Comparison of ENCODE assay signal across 19 cellular contexts in the genomic region with DNA sequence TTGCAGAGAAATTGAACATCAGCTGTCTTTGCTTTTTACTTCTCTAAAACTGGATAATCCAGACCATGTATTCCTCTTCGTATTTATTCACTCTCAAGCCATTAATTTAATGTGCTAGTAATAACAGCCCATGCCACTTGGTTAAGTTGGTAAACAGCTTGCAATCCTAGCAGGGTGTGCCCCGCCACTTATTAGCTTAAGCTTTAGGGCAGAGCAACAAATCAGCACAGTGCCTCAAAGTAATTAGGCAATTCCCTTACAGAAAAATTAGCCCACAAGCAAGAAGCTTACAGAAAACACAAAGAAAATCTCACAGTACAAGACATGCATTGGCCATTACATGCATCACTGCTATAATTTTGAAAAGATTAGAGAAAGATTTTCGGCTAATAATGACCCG. TPM values are rescaled to one million over a fixed set of nuclear protein-coding genes. Genes with fewer than 3 reads are reported as not detected.
DNase-seq lines count a peak whose midpoint lies in the region; ATAC-seq, FAIRE-seq and TF ChIP-seq lines count a peak whose summit lies in the region.
"Had no signal": no experiment of that assay in that cellular context is flagged by ENCODE, and none has a peak within 500 bp of the region (broad histone marks: within the 10 kb centered on the region; RNA-seq: fewer than 3 reads in every experiment).

No MANE protein-coding gene starts in this region.

- peak overlapping the region; percentile 9 to 57; a peak in 4 of 6 replicates for H3K27ac ChIP-seq in A549
- H3K27ac ChIP-seq: GM23248 had no signal

- POLR2A ChIA-PET in A549 (lab: Yijun Ruan, JAX), result no interaction called here

- no peaks in the 10 kb centered on the region for H3K9me3 Mint-ChIP-seq in nephron
- no peaks in the 10 kb centered on the region for H3K9me3 Mint-ChIP-seq in type B pancreatic cell
- H3K9me3 Mint-ChIP-seq: H9, HFFc6 had no signal

- no peak for TF ChIP-seq POLR2A in A549 (IDR thresholded peaks at IDR 0.05; ENCODE audit: low read length)

- H3K27me3 Mint-ChIP-seq in nephron (ENCODE audit: low read depth) (no peaks in the 10 kb centered on the region), type B pancreatic cell (no peaks in the 10 kb centered on the region)

- FAIRE-seq in A549 (lab: Jason Lieb, UNC), result no peak
- FAIRE-seq: GM18507 had no signal

- no peak overlapping the region for H3K4me3 ChIP-seq in A549
- H3K4me3 ChIP-seq: GM23248, MG63 had no signal

- no peak overlapping the region for H3K4me2 ChIP-seq in A549
- H3K4me2 ChIP-seq: SK-N-SH had no signal

- no peak for TF ChIP-seq EP300 in A549 (IDR thresholded peaks at IDR 0.05)

- 87% methylated on average over 4 of the region's 4 CpGs for WGBS in A549 (ENCODE audit: missing lambda C conversion rate)

- H3K36me3 Mint-ChIP-seq in nephron (ENCODE audit: low read depth), result peaks cover 7% of the 10 kb centered on the region
- peaks cover 24% of the 10 kb centered on the region for H3K36me3 Mint-ChIP-seq in type B pancreatic cell

- H3K4me1 Mint-ChIP-seq in nephron, result peaks cover 65% of the 10 kb centered on the region
- peaks cover 13% of the 10 kb centered on the region for H3K4me1 Mint-ChIP-seq in type B pancreatic cell (ENCODE audit: unreplicated experiment)
- H3K4me1 Mint-ChIP-seq: H9 had no signal

- H3K27ac Mint-ChIP-seq in nephron (peak overlapping the region in 2 of 3 experiments; percentile 40 to 48), type B pancreatic cell (no peak overlapping the region)
- H3K27ac Mint-ChIP-seq: H9, HFFc6 had no signal

- DNase-seq in A549 (ENCODE audit: low read depth in 1 of 2, low spot score in 1 of 2) (no peak), NCI-H1417 (lab: John Stamatoyannopoulos, UW) (peak in 2 of 3 experiments; percentile 64 to 87), NCI-H774 (lab: John Stamatoyannopoulos, UW) (peak; percentile 55), hippocampal formation (lab: John Stamatoyannopoulos, UW) (no peak), SK-N-DZ (ENCODE audit: low spot score) (no peak), type B pancreatic cell (ENCODE audit: extremely low spot score, unreplicated experiment) (no peak)
- DNase-seq: BE2C, DMS153, GDM1, GM23248, H9, HFFc6, MG63, NCI-H146, NCI-H2171 treated with DMSO at 0.1 percent for 48 hours, SHP77 treated with DMSO at 0.1 percent for 48 hours, SK-N-SH had no signal

- CTCF ChIA-PET in A549 (lab: Yijun Ruan, JAX), result no interaction called here

- TF ChIP-seq RAD21 in A549 (conservative IDR thresholded peaks at IDR 0.05 in 1 of 2, IDR thresholded peaks at IDR 0.05 in 1 of 2), result no peak

- no peak overlapping the region for H3K4me3 Mint-ChIP-seq in nephron
- no peak overlapping the region for H3K4me3 Mint-ChIP-seq in type B pancreatic cell
- H3K4me3 Mint-ChIP-seq: H9, HFFc6 had no signal

- ATAC-seq in A549, result no peak

- TF ChIP-seq CTCF in A549 (IDR thresholded peaks at IDR 0.05) (no peak), nephron (IDR thresholded peaks at IDR 0.05; ENCODE audit: unreplicated experiment in 3 of 3) (no peak), type B pancreatic cell (conservative IDR thresholded peaks at IDR 0.05) (no peak)

- H3K4me1 ChIP-seq in A549, result peaks cover 60% of the 10 kb centered on the region
- H3K4me1 ChIP-seq: BE2C had no signal

- no peaks in the 10 kb centered on the region for H3K9me3 ChIP-seq in A549
- H3K9me3 ChIP-seq: BE2C, MG63, SK-N-SH had no signal

TF ChIP-seq in A549, 52 proteins besides CTCF, POLR2A, EP300 and RAD21:
- no peak for TF ChIP-seq RNF2 (IDR thresholded peaks at IDR 0.05; ENCODE audit: borderline replicate concordance, low read depth)
- TF ChIP-seq, protein P1, sequence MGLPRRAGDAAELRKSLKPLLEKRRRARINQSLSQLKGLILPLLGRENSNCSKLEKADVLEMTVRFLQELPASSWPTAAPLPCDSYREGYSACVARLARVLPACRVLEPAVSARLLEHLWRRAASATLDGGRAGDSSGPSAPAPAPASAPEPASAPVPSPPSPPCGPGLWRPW (IDR thresholded peaks at IDR 0.05), result no peak
- TF ChIP-seq MYC (IDR thresholded peaks at IDR 0.05; ENCODE audit: borderline replicate concordance, low read length), result no peak
- TF ChIP-seq ZC3H11A (IDR thresholded peaks at IDR 0.05), result no peak
- no peak for TF ChIP-seq MAZ (IDR thresholded peaks at IDR 0.05; ENCODE audit: borderline replicate concordance, low read depth, low read length)
- no peak for TF ChIP-seq HDAC2 (IDR thresholded peaks at IDR 0.05)
- no peak for TF ChIP-seq FOSL2 (IDR thresholded peaks at IDR 0.05)
- no peak for TF ChIP-seq FOSL2 (CRISPR knock-in tag; IDR thresholded peaks at IDR 0.05)
- no peak for TF ChIP-seq HOXB5 (CRISPR knock-in tag; IDR thresholded peaks at IDR 0.05)
- no peak for TF ChIP-seq EHF (CRISPR knock-in tag; IDR thresholded peaks at IDR 0.05)
- TF ChIP-seq, protein P2, sequence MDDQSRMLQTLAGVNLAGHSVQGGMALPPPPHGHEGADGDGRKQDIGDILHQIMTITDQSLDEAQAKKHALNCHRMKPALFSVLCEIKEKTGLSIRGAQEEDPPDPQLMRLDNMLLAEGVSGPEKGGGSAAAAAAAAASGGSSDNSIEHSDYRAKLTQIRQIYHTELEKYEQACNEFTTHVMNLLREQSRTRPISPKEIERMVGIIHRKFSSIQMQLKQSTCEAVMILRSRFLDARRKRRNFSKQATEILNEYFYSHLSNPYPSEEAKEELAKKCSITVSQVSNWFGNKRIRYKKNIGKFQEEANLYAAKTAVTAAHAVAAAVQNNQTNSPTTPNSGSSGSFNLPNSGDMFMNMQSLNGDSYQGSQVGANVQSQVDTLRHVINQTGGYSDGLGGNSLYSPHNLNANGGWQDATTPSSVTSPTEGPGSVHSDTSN (IDR thresholded peaks at IDR 0.05), result no peak
- TF ChIP-seq HEYL (CRISPR knock-in tag; IDR thresholded peaks at IDR 0.05), result no peak
- TF ChIP-seq, protein P3, sequence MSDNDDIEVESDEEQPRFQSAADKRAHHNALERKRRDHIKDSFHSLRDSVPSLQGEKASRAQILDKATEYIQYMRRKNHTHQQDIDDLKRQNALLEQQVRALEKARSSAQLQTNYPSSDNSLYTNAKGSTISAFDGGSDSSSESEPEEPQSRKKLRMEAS (IDR thresholded peaks at IDR 0.05), result no peak
- no peak for TF ChIP-seq HOXA7 (CRISPR knock-in tag; IDR thresholded peaks at IDR 0.05)
- TF ChIP-seq, protein P4, sequence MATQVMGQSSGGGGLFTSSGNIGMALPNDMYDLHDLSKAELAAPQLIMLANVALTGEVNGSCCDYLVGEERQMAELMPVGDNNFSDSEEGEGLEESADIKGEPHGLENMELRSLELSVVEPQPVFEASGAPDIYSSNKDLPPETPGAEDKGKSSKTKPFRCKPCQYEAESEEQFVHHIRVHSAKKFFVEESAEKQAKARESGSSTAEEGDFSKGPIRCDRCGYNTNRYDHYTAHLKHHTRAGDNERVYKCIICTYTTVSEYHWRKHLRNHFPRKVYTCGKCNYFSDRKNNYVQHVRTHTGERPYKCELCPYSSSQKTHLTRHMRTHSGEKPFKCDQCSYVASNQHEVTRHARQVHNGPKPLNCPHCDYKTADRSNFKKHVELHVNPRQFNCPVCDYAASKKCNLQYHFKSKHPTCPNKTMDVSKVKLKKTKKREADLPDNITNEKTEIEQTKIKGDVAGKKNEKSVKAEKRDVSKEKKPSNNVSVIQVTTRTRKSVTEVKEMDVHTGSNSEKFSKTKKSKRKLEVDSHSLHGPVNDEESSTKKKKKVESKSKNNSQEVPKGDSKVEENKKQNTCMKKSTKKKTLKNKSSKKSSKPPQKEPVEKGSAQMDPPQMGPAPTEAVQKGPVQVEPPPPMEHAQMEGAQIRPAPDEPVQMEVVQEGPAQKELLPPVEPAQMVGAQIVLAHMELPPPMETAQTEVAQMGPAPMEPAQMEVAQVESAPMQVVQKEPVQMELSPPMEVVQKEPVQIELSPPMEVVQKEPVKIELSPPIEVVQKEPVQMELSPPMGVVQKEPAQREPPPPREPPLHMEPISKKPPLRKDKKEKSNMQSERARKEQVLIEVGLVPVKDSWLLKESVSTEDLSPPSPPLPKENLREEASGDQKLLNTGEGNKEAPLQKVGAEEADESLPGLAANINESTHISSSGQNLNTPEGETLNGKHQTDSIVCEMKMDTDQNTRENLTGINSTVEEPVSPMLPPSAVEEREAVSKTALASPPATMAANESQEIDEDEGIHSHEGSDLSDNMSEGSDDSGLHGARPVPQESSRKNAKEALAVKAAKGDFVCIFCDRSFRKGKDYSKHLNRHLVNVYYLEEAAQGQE (IDR thresholded peaks at IDR 0.05), result no peak
- TF ChIP-seq EHMT2 (IDR thresholded peaks at IDR 0.05; ENCODE audit: low read depth), result no peak
- TF ChIP-seq ZNF302 (CRISPR knock-in tag; IDR thresholded peaks at IDR 0.05), result no peak
- no peak for TF ChIP-seq RFX5 (IDR thresholded peaks at IDR 0.05)
- TF ChIP-seq SREBF2 (IDR thresholded peaks at IDR 0.05), result no peak
TF ChIP-seq in A549: peak in this region for 0.

RNA-seq across cellular contexts. Expression of a gene that starts 47.6 kb away (rescaled TPM):
- polyA plus RNA-seq in A549 (2011; rRNA removed) (65.8 and 67.6 TPM in 2 replicates), A549 (2017; fragmentation: RNase III; extraction: RNeasy Plus Mini Kit Qiagen cat#74134 plus additional on column Dnase treatment) (29.7 to 40.6 TPM (median 34.0 TPM) in 3 replicates)
- 7.8 and 9.4 TPM in 2 replicates for polyA plus RNA-seq in A549 (2012; cell fraction: cytosol; rRNA removed)
- 9.4 and 13.3 TPM in 2 replicates for polyA plus RNA-seq in A549 (2012; cell fraction: nucleus; rRNA removed)
- polyA minus RNA-seq in A549 (2011; rRNA and poly(A)+ RNA removed), result 33.4 and 43.9 TPM in 2 replicates
- polyA plus RNA-seq in SK-N-DZ (2014; cell fraction: cytosol; rRNA removed), result 0.13 and 0.71 TPM in 2 replicates
- polyA plus RNA-seq in SK-N-DZ (2014; cell fraction: nucleus; rRNA removed), result 0.57 and 0.65 TPM in 2 replicates
- total RNA-seq in type B pancreatic cell (ENCODE audit: low replicate concordance), result 18.4 and 207 TPM in 2 replicates
- total RNA-seq: H9 had no signal

Comparison
In these comparisons a context has a peak if more than half of its experiments do, and no peak if none do; other contexts are left out.
1. DNase-seq: peak in NCI-H1417 (2 of 3) and NCI-H774 (single experiment); none in A549 (0 of 2), hippocampal formation (0 of 2), SK-N-DZ (single experiment) and type B pancreatic cell (single experiment).